Comparison of ENCODE assay signal across 24 cellular contexts in the genomic region with DNA sequence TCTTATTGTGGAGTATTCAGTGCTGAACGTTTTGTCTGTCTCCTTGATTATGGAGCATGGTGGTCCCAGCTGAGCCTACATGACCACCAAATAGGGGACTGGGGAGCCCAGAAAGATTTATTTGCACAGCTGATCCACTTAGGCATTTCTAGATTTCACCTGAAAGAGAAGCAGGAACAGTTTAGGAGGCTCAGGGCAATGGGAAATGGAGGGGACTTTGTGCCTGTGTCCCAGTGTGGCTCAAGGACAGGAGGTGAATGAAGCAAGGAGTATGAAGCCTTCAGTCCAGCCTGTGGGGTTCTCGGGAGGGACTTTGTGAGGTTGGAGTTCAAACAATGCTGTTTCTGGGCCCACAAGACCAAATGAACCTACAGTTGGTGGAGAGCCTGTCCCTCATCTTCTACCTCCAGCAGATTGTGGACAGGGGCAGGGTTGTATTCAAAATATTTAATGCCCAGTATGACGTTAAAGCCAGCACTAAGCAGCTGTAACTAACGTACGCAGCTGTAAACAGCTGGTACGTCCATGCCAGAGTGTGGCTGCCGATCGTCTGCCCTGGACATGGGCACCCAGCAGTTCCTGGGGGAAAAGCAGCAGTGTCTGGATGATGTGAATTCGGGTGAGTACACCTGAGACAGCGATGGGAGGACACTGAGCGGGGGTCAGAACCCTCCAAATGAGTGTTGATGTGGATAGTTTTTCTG.
A peak's percentile ranks its signal among the peaks of the same experiment; 100 is the strongest.
DNase-seq lines count a peak whose midpoint lies in the region; ATAC-seq and TF ChIP-seq lines count a peak whose summit lies in the region.
"Had no signal": no experiment of that assay in that cellular context is flagged by ENCODE, and none has a peak within 500 bp of the region (broad histone marks: within the 10 kb centered on the region; RNA-seq: fewer than 3 reads in every experiment).

No MANE protein-coding gene starts in this region.

- peak overlapping the region; percentile 13 for H2BK120ac ChIP-seq in mesenchymal stem cell (ENCODE audit: low read depth, low read length)

- DNase-seq in endodermal cell (peak; percentile 22), mesenchymal stem cell (no peak), thoracic aorta (ENCODE audit: low spot score) (no peak), NCI-H1436 (lab: John Stamatoyannopoulos, UW) (no peak), NCI-H1092 (lab: John Stamatoyannopoulos, UW) (no peak), NK-92 (lab: John Stamatoyannopoulos, UW; ENCODE audit: unreplicated experiment) (no peak)
- DNase-seq: 8988T; ACHN; BE2C; DMS153; NCI-H1092 treated with DMSO at 0.1 percent for 48 hours; NCI-H1436 treated with DMSO at 0.1 percent for 48 hours; NCI-H1930; NCI-H2107; NCI-H524; NCI-H748 treated with DMSO at 0.1 percent for 48 hours; NK-92 treated with Interleukin-12 subunit alpha and Interleukin-12 subunit beta, amount 100 ng/mL, for 24 hours; PC-3 had no signal

- H3K9ac ChIP-seq in endodermal cell (ENCODE audit: extremely low read depth, low read length, poor library complexity, severe bottlenecking) (no peak overlapping the region), mesenchymal stem cell (ENCODE audit: low read length) (no peak overlapping the region)
- H3K9ac ChIP-seq: KMS-11 had no signal

- H3K27me3 Mint-ChIP-seq in endodermal cell (ENCODE audit: insufficient read depth): no peaks in the 10 kb centered on the region

- H3K27ac Mint-ChIP-seq in endodermal cell: peak overlapping the region; percentile 0
- H3K27ac Mint-ChIP-seq: IgD-negative memory B cell had no signal

- H3K9me3 ChIP-seq in KOPT-K1 (ENCODE audit: insufficient read depth, low read length, poor library complexity, severe bottlenecking) (no peaks in the 10 kb centered on the region), endodermal cell (ENCODE audit: control insufficient read depth, low read length) (peaks cover 7% of the 10 kb centered on the region), mesenchymal stem cell (ENCODE audit: control insufficient read depth, low read length) (no peaks in the 10 kb centered on the region), thoracic aorta (no peaks in the 10 kb centered on the region)
- H3K9me3 ChIP-seq: BE2C had no signal

- peak overlapping the region in 1 of 2 experiments; percentile 49 for H2BK12ac ChIP-seq in mesenchymal stem cell (ENCODE audit: low read length in 2 of 2)

- no peak overlapping the region for H2BK15ac ChIP-seq in mesenchymal stem cell (ENCODE audit: low read depth, poor library complexity, severe bottlenecking)

- no peak overlapping the region for H3K4me3 ChIP-seq in endodermal cell (ENCODE audit: low read length)
- no peak overlapping the region for H3K4me3 ChIP-seq in mesenchymal stem cell (ENCODE audit: insufficient read depth in 1 of 2, low read depth in 1 of 2, low read length in 2 of 2)
- H3K4me3 ChIP-seq in thoracic aorta: no peak overlapping the region

- TF ChIP-seq CTCF in endodermal cell (conservative IDR thresholded peaks at IDR 0.05) (no peak), thoracic aorta (IDR thresholded peaks at IDR 0.05) (no peak)

- H3K27me3 ChIP-seq in endodermal cell (ENCODE audit: control insufficient read depth, insufficient read depth, low read length, poor library complexity, severe bottlenecking) (no peaks in the 10 kb centered on the region), mesenchymal stem cell (ENCODE audit: control insufficient read depth in 1 of 2, insufficient read depth in 1 of 2, low read length in 2 of 2) (peaks cover 24 to 30% of the 10 kb centered on the region in 2 experiments), thoracic aorta (replicated peaks; ENCODE audit: insufficient read depth) (no peaks in the 10 kb centered on the region)
- H3K27me3 ChIP-seq: BE2C had no signal

- H3K23ac ChIP-seq in mesenchymal stem cell (ENCODE audit: low read length in 2 of 2): no peak overlapping the region

- H3K27ac ChIP-seq in KOPT-K1 (ENCODE audit: low read depth, low read length, poor library complexity, severe bottlenecking) (peak overlapping the region; percentile 62), endodermal cell (ENCODE audit: low read depth, low read length) (no peak overlapping the region), mesenchymal stem cell (ENCODE audit: low read length, poor library complexity, severe bottlenecking) (no peak overlapping the region), thoracic aorta (peak overlapping the region; percentile 76 to 95)
- H3K27ac ChIP-seq: KMS-11 had no signal

- peaks cover 2% of the 10 kb centered on the region for H3K9me3 Mint-ChIP-seq in endodermal cell

- no peak for ATAC-seq in thoracic aorta (ENCODE audit: insufficient number of reproducible peaks, low FRiP score, low read depth)
- no peak for ATAC-seq in HG03025 (IDR thresholded peaks at IDR 0.05; ENCODE audit: low FRiP score, unreplicated experiment)
- ATAC-seq: PC-3, SK-N-SH treated with all-trans-retinoic acid at 6 μM for 48 hours had no signal

- H3K4me2 ChIP-seq in mesenchymal stem cell (ENCODE audit: low read length, poor library complexity, severe bottlenecking): no peak overlapping the region
- H3K4me2 ChIP-seq: KMS-11 had no signal

- H3K36me3 ChIP-seq in KOPT-K1 (ENCODE audit: insufficient read depth, low read length) (no peaks in the 10 kb centered on the region), endodermal cell (ENCODE audit: control insufficient read depth, insufficient read depth, low read length) (no peaks in the 10 kb centered on the region), mesenchymal stem cell (ENCODE audit: control insufficient read depth in 1 of 2, insufficient read depth in 2 of 2, low read depth in 1 of 2, low read length in 2 of 2) (no peaks in the 10 kb centered on the region), thoracic aorta (no peaks in the 10 kb centered on the region)
- H3K36me3 ChIP-seq: BE2C had no signal

- H4K8ac ChIP-seq in mesenchymal stem cell (ENCODE audit: low read length): no peak overlapping the region

- H2AFZ ChIP-seq in mesenchymal stem cell (ENCODE audit: low read depth, low read length): no peak overlapping the region

- H3K4me3 Mint-ChIP-seq in endodermal cell: no peak overlapping the region
- H3K4me3 Mint-ChIP-seq: CD14-positive monocyte, IgD-negative memory B cell had no signal

- H2AK5ac ChIP-seq in mesenchymal stem cell (ENCODE audit: low read length, severe bottlenecking): no peak overlapping the region

- H3K79me1 ChIP-seq in mesenchymal stem cell (replicated peaks; ENCODE audit: low read length, poor library complexity, severe bottlenecking): no peaks in the 10 kb centered on the region

- H3K36me3 Mint-ChIP-seq in endodermal cell (ENCODE audit: low read depth): no peaks in the 10 kb centered on the region
- H3K36me3 Mint-ChIP-seq: IgD-negative memory B cell had no signal

- peak overlapping the region; percentile 37 for H4K91ac ChIP-seq in mesenchymal stem cell (ENCODE audit: low read length)

- H3K4me1 Mint-ChIP-seq in endodermal cell: peaks cover 19% of the 10 kb centered on the region

- no peak overlapping the region for H3K4ac ChIP-seq in mesenchymal stem cell (ENCODE audit: low read depth in 1 of 2, low read length in 2 of 2)

- H3K14ac ChIP-seq in mesenchymal stem cell (ENCODE audit: low read length in 2 of 2): peak overlapping the region in 1 of 2 experiments; percentile 11

- no peak overlapping the region for H3K18ac ChIP-seq in mesenchymal stem cell (ENCODE audit: low read depth in 1 of 2, low read length in 2 of 2)

- 87 to 92% methylated on average over 8 to 11 of the region's 11 CpGs for WGBS in endodermal cell (ENCODE audit: insufficient coverage in 1 of 2, insufficient read length in 1 of 2), 2 experiments
- WGBS in mesenchymal stem cell: 90% methylated on average over 11 of the region's 11 CpGs

- no peak overlapping the region for H2BK5ac ChIP-seq in mesenchymal stem cell (ENCODE audit: low read depth, low read length, poor library complexity, severe bottlenecking)

- H3K4me1 ChIP-seq in endodermal cell (ENCODE audit: control insufficient read depth, insufficient read depth, low read length) (peaks cover 5% of the 10 kb centered on the region), mesenchymal stem cell (ENCODE audit: control insufficient read depth, insufficient read depth, low read depth, low read length) (peaks cover 11% of the 10 kb centered on the region), thoracic aorta (ENCODE audit: control insufficient read depth in 1 of 2, low read depth in 2 of 2) (peaks cover 25 to 93% of the 10 kb centered on the region in 2 donors)
- H3K4me1 ChIP-seq: BE2C had no signal

Comparison
In these comparisons a context has a peak if more than half of its experiments do, and no peak if none do; other contexts are left out.
1. H3K27ac ChIP-seq: peak in KOPT-K1 (single experiment) and thoracic aorta (2 of 2); none in endodermal cell (single experiment) and mesenchymal stem cell (single experiment).